1 cellular context compared by ENCODE assay signal in genomic region chr5:139658501-139658927, GRCh38.
TF ChIP-seq lines count a peak whose summit lies in the region.

No MANE protein-coding gene starts in this region.

TF ChIP-seq in K562, 482 proteins besides CTCF, POLR2A, EP300 and RAD21 (continued from another document and continues in another):
- TF ChIP-seq MYBL2 (IDR thresholded peaks at IDR 0.05; ENCODE audit: low read depth) (no peak), MYBL2 (CRISPR knock-in tag; IDR thresholded peaks at IDR 0.05; ENCODE audit: borderline replicate concordance) (no peak), MGA (IDR thresholded peaks at IDR 0.05) (no peak), POLR2G (IDR thresholded peaks at IDR 0.05; ENCODE audit: low read depth, low read length) (peak; percentile 32; the same call in 1 of the 2 replicates), ZNF143 (CRISPR knock-in tag; IDR thresholded peaks at IDR 0.05) (no peak), ZBTB11 (CRISPR knock-in tag; IDR thresholded peaks at IDR 0.05) (no peak), RBM22 (IDR thresholded peaks at IDR 0.05; ENCODE audit: low read depth, low read length, poor library complexity, severe bottlenecking) (peak; percentile 48), YY1 (IDR thresholded peaks at IDR 0.05; ENCODE audit: borderline replicate concordance in 1 of 3, control insufficient read depth in 1 of 3, extremely low read depth in 1 of 3, insufficient read depth in 3 of 3, insufficient read length in 1 of 3, insufficient replicate concordance in 2 of 3, low read depth in 1 of 3, low read length in 2 of 3) (peak in 2 of 3 experiments; percentile 22 to 68), ZNF778 (CRISPR knock-in tag; IDR thresholded peaks at IDR 0.05) (no peak), KLF13 (tag; IDR thresholded peaks at IDR 0.05; ENCODE audit: borderline replicate concordance, low read depth) (no peak), KDM1A (IDR thresholded peaks at IDR 0.05) (0 out of 4 replicates have a peak, but pooled peaks of 1 of the 2 experiments have one; percentile 43), ADNP (tag; IDR thresholded peaks at IDR 0.05) (peak; percentile 67; the same call in 1 of the 2 replicates), ZNF282 (CRISPR knock-in tag; IDR thresholded peaks at IDR 0.05) (no peak), CBX5 (IDR thresholded peaks at IDR 0.05; ENCODE audit: borderline replicate concordance, low read depth) (no peak), HMGXB4 (CRISPR knock-in tag; IDR thresholded peaks at IDR 0.05) (no peak), TOE1 (IDR thresholded peaks at IDR 0.05; ENCODE audit: borderline replicate concordance) (no peak), TOE1 (CRISPR knock-in tag; IDR thresholded peaks at IDR 0.05; ENCODE audit: borderline replicate concordance, low read depth) (no peak), HNRNPLL (IDR thresholded peaks at IDR 0.05; ENCODE audit: low read depth, low read length, poor library complexity, severe bottlenecking) (no peak), ESRRA (IDR thresholded peaks at IDR 0.05; ENCODE audit: borderline replicate concordance, low read depth) (no peak), NFATC3 (IDR thresholded peaks at IDR 0.05) (no peak), IRF9 (tag; IDR thresholded peaks at IDR 0.05) (no peak), HMBOX1 (IDR thresholded peaks at IDR 0.05) (no peak), MCM2 (IDR thresholded peaks at IDR 0.05; ENCODE audit: low read depth) (no peak), HMG20A (CRISPR knock-in tag; conservative IDR thresholded peaks at IDR 0.05) (no peak), POLR2AphosphoS2 (IDR thresholded peaks at IDR 0.05; ENCODE audit: low read length) (no peak), ZNF740 (CRISPR knock-in tag; IDR thresholded peaks at IDR 0.05) (peak; percentile 80; the same call in 1 of the 2 replicates), ZNF740 (tag; IDR thresholded peaks at IDR 0.05) (no peak), VEZF1 (CRISPR knock-in tag; IDR thresholded peaks at IDR 0.05) (peak; percentile 68), KLF10 (CRISPR knock-in tag; IDR thresholded peaks at IDR 0.05) (no peak), SPI1 (IDR thresholded peaks at IDR 0.05; ENCODE audit: borderline replicate concordance, low read depth, low read length) (no peak), PKNOX1 (IDR thresholded peaks at IDR 0.05) (no peak), ETS1 (conservative IDR thresholded peaks at IDR 0.05; ENCODE audit: control insufficient read depth, low read depth, low read length) (no peak), HDAC2 (IDR thresholded peaks at IDR 0.05) (0 out of 2 replicates have a peak, but pooled peaks have one; percentile 58), POLR2H (tag; IDR thresholded peaks at IDR 0.05; ENCODE audit: low read depth) (no peak)
